In the genomic region with DNA sequence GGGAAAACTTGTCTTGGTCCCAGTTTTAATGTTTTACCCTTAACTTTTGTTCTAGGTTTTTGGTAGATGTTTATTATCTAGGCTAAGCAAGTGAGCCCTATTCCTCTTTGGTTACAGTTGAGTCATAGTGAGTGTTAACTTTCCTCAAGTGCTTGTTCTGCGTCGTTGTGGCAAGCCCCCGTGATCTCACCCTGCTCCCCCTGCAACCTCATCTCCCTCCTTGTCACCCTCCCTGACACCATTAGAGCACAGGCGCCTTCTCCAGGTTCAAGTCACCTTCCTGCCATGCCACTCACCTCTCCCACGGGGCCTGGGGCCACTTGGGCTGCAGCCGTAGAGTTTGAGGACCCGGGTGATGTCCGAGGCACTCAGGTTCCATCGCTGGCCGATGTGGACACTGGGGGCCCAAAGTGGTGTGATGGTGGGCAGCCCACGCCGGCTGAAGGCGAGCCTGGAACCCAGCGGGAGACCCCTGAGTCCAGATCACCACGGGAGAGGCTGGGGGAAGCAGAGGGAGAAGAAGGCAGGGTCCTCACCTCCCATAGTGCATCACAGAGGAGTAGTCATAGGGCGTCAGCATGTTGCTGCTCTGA, we compare ENCODE assay signal across 21 cellular contexts. TPM values are rescaled to one million over a fixed set of nuclear protein-coding genes. Genes with fewer than 3 reads are reported as not detected.
DNase-seq lines count a peak whose midpoint lies in the region; ATAC-seq and TF ChIP-seq lines count a peak whose summit lies in the region.
"Had no signal": no experiment of that assay in that cellular context is flagged by ENCODE, and none has a peak within 500 bp of the region (broad histone marks: within the 10 kb centered on the region; RNA-seq: fewer than 3 reads in every experiment).

No MANE protein-coding gene starts in this region.

- H3K9me3 ChIP-seq in right cardiac atrium (ENCODE audit: control insufficient read depth, low read length) (no peaks in the 10 kb centered on the region), heart right ventricle (no peaks in the 10 kb centered on the region)
- H3K9me3 ChIP-seq: BLaER1 treated with 17β-estradiol and CSF1 and Interleukin-3, amounts not matched to agents 10 nM and 100 nM; HAP-1; SJSA1 had no signal

- CTCF ChIA-PET in activated CD8-positive, alpha-beta T cell treated with anti-CD3 and anti-CD28 coated beads for 36 hours (lab: Charles Lee) = interaction anchor here (1.6 to 4.5 kb wide), 3 partner anchors 9 to 45 kb away, joined by 4 to 52 read pairs (median 27); partner anchors contain the start of genes ADRA2B and ASTL
- CTCF ChIA-PET in activated CD8-positive, alpha-beta T cell treated with anti-CD3 and anti-CD28 coated beads, Interleukin-2, amount 10 ng/mL, durations not matched to agents 7 days and 5 days (lab: Charles Lee) = interaction anchor here (0.6 to 2.7 kb wide), 7 partner anchors 10 to 164 kb away, joined by 3 to 29 read pairs (median 8); no protein-coding TSS in a partner anchor

- H3K36me3 Mint-ChIP-seq in activated CD8-positive, alpha-beta T cell treated with anti-CD3 and anti-CD28 coated beads for 36 hours (ENCODE audit: low read depth) = peaks cover 11% of the 10 kb centered on the region
- H3K36me3 Mint-ChIP-seq in activated CD8-positive, alpha-beta T cell treated with anti-CD3 and anti-CD28 coated beads, Interleukin-2, amount 10 ng/mL, durations not matched to agents 7 days and 5 days (ENCODE audit: low read depth) = no peaks in the 10 kb centered on the region
- H3K36me3 Mint-ChIP-seq in central memory CD8-positive, alpha-beta T cell (ENCODE audit: insufficient read depth) = peaks cover 14% of the 10 kb centered on the region

- no peak overlapping the region for H3K27ac Mint-ChIP-seq in activated CD8-positive, alpha-beta T cell treated with anti-CD3 and anti-CD28 coated beads for 36 hours
- no peak overlapping the region for H3K27ac Mint-ChIP-seq in activated CD8-positive, alpha-beta T cell treated with anti-CD3 and anti-CD28 coated beads, Interleukin-2, amount 10 ng/mL, durations not matched to agents 7 days and 5 days
- H3K27ac Mint-ChIP-seq in central memory CD8-positive, alpha-beta T cell (ENCODE audit: low read depth) = peak overlapping the region; percentile 90
- H3K27ac Mint-ChIP-seq: GM23338, IgD-negative memory B cell had no signal

- H3K4me1 ChIP-seq in right cardiac atrium (ENCODE audit: control insufficient read depth, insufficient read depth, low read length) (no peaks in the 10 kb centered on the region), heart right ventricle (no peaks in the 10 kb centered on the region)
- H3K4me1 ChIP-seq: HAP-1, SJSA1 had no signal

- H3K27ac ChIP-seq in right cardiac atrium (ENCODE audit: low read length) (no peak overlapping the region), heart right ventricle (no peak overlapping the region), caudate nucleus (ENCODE audit: low read depth, low read length) (no peak overlapping the region)
- H3K27ac ChIP-seq: BLaER1 treated with 17β-estradiol and CSF1 and Interleukin-3, amounts not matched to agents 10 nM and 100 nM; SJSA1 had no signal

- H3K4me3 Mint-ChIP-seq in activated CD8-positive, alpha-beta T cell treated with anti-CD3 and anti-CD28 coated beads for 36 hours = no peak overlapping the region
- no peak overlapping the region for H3K4me3 Mint-ChIP-seq in activated CD8-positive, alpha-beta T cell treated with anti-CD3 and anti-CD28 coated beads, Interleukin-2, amount 10 ng/mL, durations not matched to agents 7 days and 5 days
- H3K4me3 Mint-ChIP-seq in central memory CD8-positive, alpha-beta T cell = peak overlapping the region; percentile 23
- H3K4me3 Mint-ChIP-seq: GM23338 had no signal

- no peaks in the 10 kb centered on the region for H3K27me3 ChIP-seq in right cardiac atrium (ENCODE audit: control insufficient read depth, insufficient read depth)
- peaks cover 0 to 13% (median 0%) of the 10 kb centered on the region in 7 donors for H3K27me3 ChIP-seq in heart right ventricle
- H3K27me3 ChIP-seq: BLaER1 treated with 17β-estradiol and CSF1 and Interleukin-3, amounts not matched to agents 10 nM and 100 nM had no signal

- WGBS in right cardiac atrium = 85% methylated on average over 16 of the region's 16 CpGs
- 85 to 87% methylated on average over 16 of the region's 16 CpGs for WGBS in heart right ventricle, 2 donors

- no peak for TF ChIP-seq CTCF in activated CD8-positive, alpha-beta T cell treated with anti-CD3 and anti-CD28 coated beads for 36 hours (IDR thresholded peaks at IDR 0.05)
- TF ChIP-seq CTCF in heart right ventricle (IDR thresholded peaks at IDR 0.05) = no peak

- H3K9me3 Mint-ChIP-seq in activated CD8-positive, alpha-beta T cell treated with anti-CD3 and anti-CD28 coated beads for 36 hours = no peaks in the 10 kb centered on the region
- H3K9me3 Mint-ChIP-seq in activated CD8-positive, alpha-beta T cell treated with anti-CD3 and anti-CD28 coated beads, Interleukin-2, amount 10 ng/mL, durations not matched to agents 7 days and 5 days (ENCODE audit: insufficient read depth) = no peaks in the 10 kb centered on the region
- H3K9me3 Mint-ChIP-seq in central memory CD8-positive, alpha-beta T cell = no peaks in the 10 kb centered on the region
- H3K9me3 Mint-ChIP-seq: GM23338, IgD-negative memory B cell had no signal

- POLR2A ChIA-PET in activated CD8-positive, alpha-beta T cell treated with anti-CD3 and anti-CD28 coated beads for 36 hours (lab: Charles Lee) = interaction anchor here (1.0 to 5.0 kb wide), 2 partner anchors 9 to 14 kb away, joined by 4 to 67 read pairs; partner anchors contain the start of gene DUSP2
- POLR2A ChIA-PET in activated CD8-positive, alpha-beta T cell treated with anti-CD3 and anti-CD28 coated beads, Interleukin-2, amount 10 ng/mL, durations not matched to agents 7 days and 5 days (lab: Charles Lee) = interaction anchor here (1.7 kb wide), 2 partner anchors 14 to 16 kb away, joined by 3 to 5 read pairs; partner anchors contain the start of gene DUSP2

- DNase-seq in activated CD8-positive, alpha-beta T cell treated with anti-CD3 and anti-CD28 coated beads for 36 hours = peak; percentile 45
- DNase-seq in activated CD8-positive, alpha-beta T cell treated with anti-CD3 and anti-CD28 coated beads, Interleukin-2, amount 10 ng/mL, durations not matched to agents 7 days and 5 days = no peak
- DNase-seq in right cardiac atrium (peak; percentile 7 to 52 (median 34)), heart right ventricle (no peak), caudate nucleus (lab: John Stamatoyannopoulos, UW) (no peak)
- DNase-seq in central memory CD8-positive, alpha-beta T cell (ENCODE audit: low spot score in 2 of 2) = no peak
- no peak for DNase-seq in activated CD4-positive, alpha-beta T cell treated with anti-CD3 and anti-CD28 coated beads for 4 hours
- DNase-seq: 8988T, GDM1, NCI-H1105, NCI-H146, NCI-H2029, NCI-H345, NCI-H524, NCI-H82, OCI-M1 had no signal

- no peaks in the 10 kb centered on the region for H3K36me3 ChIP-seq in heart right ventricle
- H3K36me3 ChIP-seq: BLaER1 treated with 17β-estradiol and CSF1 and Interleukin-3, amounts not matched to agents 10 nM and 100 nM; HAP-1; SJSA1 had no signal

- intact Hi-C loops in activated CD8-positive, alpha-beta T cell treated with anti-CD3 and anti-CD28 coated beads for 36 hours (cut with micrococcal nuclease) = no loop called here
- intact Hi-C loops in right cardiac atrium (cut with DNase I) (loop anchor here in 1 of 4 donors (10.0 kb wide), 1 partner anchor 375 kb away; the partner anchor contains the start of gene NEURL3), heart right ventricle (cut with DNase I) (loop anchor here in 1 of 10 donors (10.0 kb wide), 1 partner anchor 375 kb away; the partner anchor contains the start of gene NEURL3)

- H3K4me3 ChIP-seq in right cardiac atrium (ENCODE audit: low read length) (no peak overlapping the region), heart right ventricle (no peak overlapping the region)
- H3K4me3 ChIP-seq: BLaER1 treated with 17β-estradiol and CSF1 and Interleukin-3, amounts not matched to agents 10 nM and 100 nM; GM23338; HAP-1; SJSA1 had no signal

- H3K4me1 Mint-ChIP-seq in activated CD8-positive, alpha-beta T cell treated with anti-CD3 and anti-CD28 coated beads for 36 hours (ENCODE audit: low read depth) = peaks cover 23% of the 10 kb centered on the region
- H3K4me1 Mint-ChIP-seq in activated CD8-positive, alpha-beta T cell treated with anti-CD3 and anti-CD28 coated beads, Interleukin-2, amount 10 ng/mL, durations not matched to agents 7 days and 5 days (ENCODE audit: low read depth) = peaks cover 21% of the 10 kb centered on the region
- peaks cover 31% of the 10 kb centered on the region for H3K4me1 Mint-ChIP-seq in central memory CD8-positive, alpha-beta T cell
- H3K4me1 Mint-ChIP-seq: GM23338, IgD-negative memory B cell had no signal

- peak; percentile 45 for ATAC-seq in activated CD8-positive, alpha-beta T cell treated with anti-CD3 and anti-CD28 coated beads for 36 hours
- ATAC-seq in activated CD8-positive, alpha-beta T cell treated with anti-CD3 and anti-CD28 coated beads, Interleukin-2, amount 10 ng/mL, durations not matched to agents 7 days and 5 days = no peak
- ATAC-seq in right cardiac atrium = no peak
- ATAC-seq in heart right ventricle = no peak
- peak; percentile 79 for ATAC-seq in central memory CD8-positive, alpha-beta T cell (replicated peaks; ENCODE audit: extremely low read depth, poor library complexity, severe bottlenecking)
- ATAC-seq: GM23338 had no signal

- H3K27me3 Mint-ChIP-seq in activated CD8-positive, alpha-beta T cell treated with anti-CD3 and anti-CD28 coated beads for 36 hours = no peaks in the 10 kb centered on the region
- peaks cover 2% of the 10 kb centered on the region for H3K27me3 Mint-ChIP-seq in activated CD8-positive, alpha-beta T cell treated with anti-CD3 and anti-CD28 coated beads, Interleukin-2, amount 10 ng/mL, durations not matched to agents 7 days and 5 days (ENCODE audit: low read depth)
- H3K27me3 Mint-ChIP-seq in central memory CD8-positive, alpha-beta T cell = no peaks in the 10 kb centered on the region
- H3K27me3 Mint-ChIP-seq: IgD-negative memory B cell had no signal

RNA-seq across cellular contexts. Expression of gene ASTL, which starts 8.7 kb away (rescaled TPM):
- 1 to 10 TPM; 1.8 to 2.7 TPM for total RNA-seq in activated CD8-positive, alpha-beta T cell treated with anti-CD3 and anti-CD28 coated beads for 36 hours
- under 1 TPM in 1 of 2 experiments, not detected in 1; 0.34 TPM for total RNA-seq in activated CD8-positive, alpha-beta T cell treated with anti-CD3 and anti-CD28 coated beads, Interleukin-2, amount 10 ng/mL, durations not matched to agents 7 days and 5 days
- not detected for total RNA-seq in right cardiac atrium
- not detected for polyA plus RNA-seq in right cardiac atrium
- not detected for total RNA-seq in heart right ventricle
- polyA plus RNA-seq in heart right ventricle = under 1 TPM in 1 of 2 donors, not detected in 1; 0.16 TPM
- total RNA-seq: GM23338, SJSA1 had no signal
- polyA plus RNA-seq: IgD-negative memory B cell had no signal

RNA-seq across cellular contexts. Expression of gene ADRA2B, which starts 13.3 kb away (rescaled TPM):
- under 1 TPM; 0.29 to 0.34 TPM for total RNA-seq in activated CD8-positive, alpha-beta T cell treated with anti-CD3 and anti-CD28 coated beads for 36 hours
- under 1 TPM in 1 of 2 experiments, not detected in 1; 0.08 TPM for total RNA-seq in activated CD8-positive, alpha-beta T cell treated with anti-CD3 and anti-CD28 coated beads, Interleukin-2, amount 10 ng/mL, durations not matched to agents 7 days and 5 days
- under 1 TPM; 0.11 to 0.91 (median 0.66) TPM for total RNA-seq in right cardiac atrium
- 2.2 TPM for polyA plus RNA-seq in right cardiac atrium
- 1 to 10 TPM; 1.5 to 7.3 (median 3.4) TPM for total RNA-seq in heart right ventricle
- polyA plus RNA-seq in heart right ventricle = 1 to 10 TPM; 1.9 to 5.2 TPM
- total RNA-seq: SJSA1 had no signal
- polyA plus RNA-seq: IgD-negative memory B cell had no signal

RNA-seq across cellular contexts. Expression of gene DUSP2, which starts 15.6 kb away (rescaled TPM):
- total RNA-seq in activated CD8-positive, alpha-beta T cell treated with anti-CD3 and anti-CD28 coated beads for 36 hours = 100 to 1,000 TPM; 311 to 313 TPM
- 10 to 100 TPM; 20.3 to 21.2 TPM for total RNA-seq in activated CD8-positive, alpha-beta T cell treated with anti-CD3 and anti-CD28 coated beads, Interleukin-2, amount 10 ng/mL, durations not matched to agents 7 days and 5 days
- total RNA-seq in right cardiac atrium = 1 to 10 TPM; 1.2 to 2.6 (median 1.4) TPM
- 2.2 TPM for polyA plus RNA-seq in right cardiac atrium
- 1 to 10 TPM in 9 of 10 donors, under 1 TPM in 1; 0.61 to 6.8 (median 2.5) TPM for total RNA-seq in heart right ventricle
- polyA plus RNA-seq in heart right ventricle = 10 to 100 TPM in 1 of 2 donors, 1 to 10 TPM in 1; 2.9 to 29.1 TPM

Comparison
In these comparisons a context has a peak if more than half of its experiments do, and no peak if none do; other contexts are left out.
1. ATAC-seq: peak in activated CD8-positive, alpha-beta T cell treated with anti-CD3 and anti-CD28 coated beads for 36 hours (single experiment) and central memory CD8-positive, alpha-beta T cell (single experiment); none in activated CD8-positive, alpha-beta T cell treated with anti-CD3 and anti-CD28 coated beads, Interleukin-2, amount 10 ng/mL, durations not matched to agents 7 days and 5 days (single experiment), right cardiac atrium (0 of 2) and heart right ventricle (0 of 8).
2. DNase-seq: peak in activated CD8-positive, alpha-beta T cell treated with anti-CD3 and anti-CD28 coated beads for 36 hours (single experiment) and right cardiac atrium (3 of 3); none in activated CD8-positive, alpha-beta T cell treated with anti-CD3 and anti-CD28 coated beads, Interleukin-2, amount 10 ng/mL, durations not matched to agents 7 days and 5 days (single experiment), heart right ventricle (0 of 2), central memory CD8-positive, alpha-beta T cell (0 of 2), caudate nucleus (0 of 61) and activated CD4-positive, alpha-beta T cell treated with anti-CD3 and anti-CD28 coated beads for 4 hours (0 of 2).
3. RNA of gene DUSP2, which starts 15.6 kb away (total RNA-seq): 311 to 313 TPM in activated CD8-positive, alpha-beta T cell treated with anti-CD3 and anti-CD28 coated beads for 36 hours; 20.3 to 21.2 TPM in activated CD8-positive, alpha-beta T cell treated with anti-CD3 and anti-CD28 coated beads, Interleukin-2, amount 10 ng/mL, durations not matched to agents 7 days and 5 days, 0.61 to 6.8 TPM in heart right ventricle and 1.2 to 2.6 TPM in right cardiac atrium; every median in the first group is over 10 times any median in the second.